In the genomic region with DNA sequence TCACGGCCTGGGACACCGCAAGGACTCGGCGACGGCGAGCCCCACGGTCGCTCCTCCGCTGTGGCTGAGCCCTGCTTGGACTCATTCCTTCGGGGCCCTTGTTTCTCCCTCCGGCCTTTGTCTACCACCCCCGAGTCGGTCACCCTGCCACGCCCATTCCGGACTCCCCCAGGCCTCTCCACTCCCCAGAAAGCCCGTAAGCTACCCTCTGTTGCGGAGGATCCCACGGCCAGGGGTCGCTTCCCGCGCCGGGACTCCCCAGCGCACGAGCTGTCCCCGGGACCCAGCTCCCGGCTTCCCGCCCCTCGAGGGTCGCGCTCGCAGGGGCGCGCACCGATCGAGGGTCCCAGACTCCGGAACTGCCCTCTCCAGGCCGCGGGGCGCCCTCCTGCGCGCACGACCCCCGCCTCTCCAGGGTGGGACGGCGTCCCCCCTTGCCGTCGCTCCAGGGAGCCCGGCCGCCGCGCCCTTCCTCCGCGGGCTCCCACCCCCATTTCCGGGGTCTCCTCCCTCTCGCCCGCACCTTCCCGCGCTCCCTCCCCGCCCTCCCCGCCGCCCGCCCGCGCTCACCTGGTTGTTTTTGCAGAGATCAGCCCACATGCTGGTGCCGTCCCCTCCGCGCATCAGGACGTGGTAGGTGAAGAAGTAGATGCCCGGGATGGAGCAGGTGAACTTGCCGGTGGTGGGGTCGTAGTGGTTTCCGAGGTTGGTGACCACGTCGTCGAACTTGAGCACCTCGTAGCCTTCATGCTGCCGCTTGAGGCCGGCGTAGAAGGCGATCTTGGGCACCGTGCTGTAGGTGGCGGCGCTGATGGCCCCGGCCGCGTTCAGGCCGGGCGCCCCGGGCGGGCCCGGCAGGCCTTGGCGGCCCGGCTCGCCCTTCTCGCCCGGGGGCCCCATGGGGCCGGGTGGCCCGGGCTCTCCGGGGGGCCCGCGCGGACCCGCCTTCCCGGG, we compare ENCODE assay signal across 8 cellular contexts. TPM values are rescaled to one million over a fixed set of nuclear protein-coding genes. Genes with fewer than 3 reads are reported as not detected.
DNase-seq lines count a peak whose midpoint lies in the region; ATAC-seq, FAIRE-seq and TF ChIP-seq lines count a peak whose summit lies in the region.

No MANE protein-coding gene starts in this region.

- peaks cover 9% of the 10 kb centered on the region for H3K4me1 Mint-ChIP-seq in progenitor cell of endocrine pancreas (ENCODE audit: low read depth)

- ATAC-seq in GM19452 (IDR thresholded peaks at IDR 0.05; ENCODE audit: unreplicated experiment) (peak; percentile 27), HG03439 (IDR thresholded peaks at IDR 0.05; ENCODE audit: unreplicated experiment) (peak; percentile 33)

- DNase-seq in ELF-1 (ENCODE audit: low read depth, low spot score) (peak; percentile 6), coronary artery (ENCODE audit: low spot score) (no peak), progenitor cell of endocrine pancreas (ENCODE audit: low spot score, unreplicated experiment) (peak; percentile 14), HTR-8/SVneo (ENCODE audit: insufficient read length, low spot score) (no peak), H4 (ENCODE audit: low spot score) (no peak), SW480 (ENCODE audit: low spot score) (no peak)

- no peak overlapping the region for H3K27ac ChIP-seq in coronary artery

- H3K36me3 Mint-ChIP-seq in progenitor cell of endocrine pancreas (ENCODE audit: insufficient read depth) = peaks cover 2% of the 10 kb centered on the region

- H3K27me3 Mint-ChIP-seq in progenitor cell of endocrine pancreas = peaks cover 72% of the 10 kb centered on the region

- no peak for FAIRE-seq in HTR-8/SVneo (lab: Jason Lieb, UNC)

- TF ChIP-seq CTCF in coronary artery (IDR thresholded peaks at IDR 0.05) (no peak), progenitor cell of endocrine pancreas (IDR thresholded peaks at IDR 0.05; ENCODE audit: unreplicated experiment) (no peak)

- H3K9me3 Mint-ChIP-seq in progenitor cell of endocrine pancreas (ENCODE audit: low read depth) = no peaks in the 10 kb centered on the region

- H3K4me3 Mint-ChIP-seq in progenitor cell of endocrine pancreas (ENCODE audit: low read depth) = peak overlapping the region; percentile 80

- H3K27ac Mint-ChIP-seq in progenitor cell of endocrine pancreas = peak overlapping the region; percentile 92

- H3K4me3 ChIP-seq in coronary artery = peak overlapping the region; percentile 79

RNA-seq across cellular contexts. Expression of gene C1QL3, which starts 1.5 kb away (rescaled TPM):
- total RNA-seq in progenitor cell of endocrine pancreas = 2.4 and 3.0 TPM in 2 replicates
- not detected in 2 replicates for total RNA-seq in H4 (2014; rRNA removed; shearing (Covaris generic))

Comparison
In these comparisons a context has a peak if more than half of its experiments do, and no peak if none do; other contexts are left out.
1. DNase-seq: peak in ELF-1 (single experiment) and progenitor cell of endocrine pancreas (single experiment); none in coronary artery (single experiment), HTR-8/SVneo (single experiment), H4 (single experiment) and SW480 (single experiment).